Comparison of ENCODE assay signal across 24 cellular contexts in the genomic region with DNA sequence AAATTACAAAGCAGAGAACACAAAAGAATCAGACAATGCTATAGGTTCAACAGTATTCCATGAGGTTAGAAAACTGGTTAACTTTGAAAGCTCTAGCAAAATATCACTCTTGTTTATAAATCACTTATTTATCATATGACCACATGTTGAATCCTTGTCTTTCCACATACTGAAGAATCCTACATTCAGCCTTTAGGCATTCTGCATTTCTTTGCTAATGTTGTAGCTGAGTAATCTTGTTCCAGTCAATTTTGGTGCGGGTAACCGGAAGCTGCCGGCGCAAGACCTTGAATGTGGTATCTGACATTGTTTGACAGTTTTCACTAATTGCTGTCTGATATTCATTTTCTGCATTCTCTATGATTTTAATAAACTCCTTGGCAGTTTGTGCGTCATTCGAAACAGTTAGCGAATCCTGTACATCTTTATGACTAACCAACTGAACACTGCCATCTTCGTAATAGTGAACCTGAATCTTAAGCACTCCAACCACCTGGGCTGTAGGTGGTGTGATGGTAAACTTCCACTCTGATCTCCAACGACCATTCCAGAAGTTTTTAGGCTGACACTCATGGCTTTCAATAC.
"Had no signal": no experiment of that assay in that cellular context is flagged by ENCODE, and none has a peak within 500 bp of the region (broad histone marks: within the 10 kb centered on the region; RNA-seq: fewer than 3 reads in every experiment).

No MANE protein-coding gene starts in this region.

- H3K27ac ChIP-seq: colonic mucosa, dorsolateral prefrontal cortex, pancreas, psoas muscle, tibial artery had no signal

- ATAC-seq: effector memory CD8-positive, alpha-beta T cell; left ventricle myocardium superior; natural killer cell; pancreas; psoas muscle; right cardiac atrium; stimulated activated naive CD8-positive, alpha-beta T cell treated with anti-CD3 and anti-CD28 coated beads, Interleukin-15, amount 100 ng/mL, for 72 hours had no signal

- H3K27ac Mint-ChIP-seq: activated naive CD8-positive, alpha-beta T cell; activated T-cell treated with anti-CD3 and anti-CD28 coated beads, Interleukin-2, amount 50 U/mL, for 24 hours; activated T-helper 2 cell treated with anti-CD3 and anti-CD28 coated beads, Interferon-gamma antibody, Interleukin-2, Interleukin-4, amounts not matched to agents 10 μg/mL and 5 μg/mL and 100 μg/mL, durations not matched to agents 14 hours and 24 hours and 36 hours; natural killer cell; stimulated activated naive CD8-positive, alpha-beta T cell treated with anti-CD3 and anti-CD28 coated beads, Interleukin-15, amount 100 ng/mL, for 72 hours had no signal

- H3K27me3 ChIP-seq: colonic mucosa, dorsolateral prefrontal cortex, pancreas, tibial artery had no signal

- H3K27me3 Mint-ChIP-seq: activated naive CD8-positive, alpha-beta T cell; activated T-cell treated with anti-CD3 and anti-CD28 coated beads, Interleukin-2, amount 50 U/mL, for 24 hours; effector memory CD8-positive, alpha-beta T cell; stimulated activated naive CD8-positive, alpha-beta T cell treated with anti-CD3 and anti-CD28 coated beads, Interleukin-15, amount 100 ng/mL, for 72 hours had no signal

- H3K9me3 ChIP-seq: colonic mucosa, pancreas, psoas muscle, tibial artery had no signal

- H3K36me3 ChIP-seq: colonic mucosa, pancreas, tibial artery had no signal

- H3K36me3 Mint-ChIP-seq: natural killer cell had no signal

- FAIRE-seq: bronchial epithelial cell, pancreas, urothelium cell line had no signal

- H3K9me3 Mint-ChIP-seq: activated T-cell treated with anti-CD3 and anti-CD28 coated beads, Interleukin-2, amount 50 U/mL, for 24 hours; activated T-helper 2 cell treated with anti-CD3 and anti-CD28 coated beads, Interferon-gamma antibody, Interleukin-2, Interleukin-4, amounts not matched to agents 10 μg/mL and 5 μg/mL and 100 μg/mL, durations not matched to agents 14 hours and 24 hours and 36 hours; effector memory CD8-positive, alpha-beta T cell; natural killer cell had no signal

- H3K4me1 ChIP-seq: colonic mucosa had no signal

- DNase-seq: activated CD4-positive, alpha-beta T cell treated with anti-CD3 and anti-CD28 coated beads for 1 hour; activated CD4-positive, alpha-beta T cell treated with anti-CD3 and anti-CD28 coated beads, Interleukin-2, amount 50 U/mL, for 1 hour; activated naive CD4-positive, alpha-beta T cell; activated T-cell treated with anti-CD3 and anti-CD28 coated beads, Interleukin-2, amount 50 U/mL, for 24 hours; amniotic stem cell; colonic mucosa; dorsolateral prefrontal cortex; effector memory CD8-positive, alpha-beta T cell; left ventricle myocardium superior; mammary epithelial cell; natural killer cell; pancreas; psoas muscle; right cardiac atrium; stimulated activated CD4-positive, alpha-beta T cell treated with anti-CD3 and anti-CD28 coated beads, Interleukin-1b, Interleukin-23, amount 100 ng/mL, for 48 hours; stimulated activated naive CD8-positive, alpha-beta T cell treated with anti-CD3 and anti-CD28 coated beads, Interleukin-15, amount 100 ng/mL, for 72 hours; T-helper 1 cell; T-helper 9 cell; tibial artery had no signal

- H3K4me3 Mint-ChIP-seq: activated naive CD8-positive, alpha-beta T cell; activated T-cell treated with anti-CD3 and anti-CD28 coated beads, Interleukin-2, amount 50 U/mL, for 24 hours; effector memory CD8-positive, alpha-beta T cell; mesothelial cell of epicardium; natural killer cell; stimulated activated naive CD8-positive, alpha-beta T cell treated with anti-CD3 and anti-CD28 coated beads, Interleukin-15, amount 100 ng/mL, for 72 hours had no signal

- H3K4me3 ChIP-seq: colonic mucosa, dorsolateral prefrontal cortex, pancreas, psoas muscle, tibial artery had no signal
